ENCODE assay signal across 15 cellular contexts in genomic region chr9:118987167-118987566, GRCh38.
DNase-seq lines count a peak whose midpoint lies in the region; ATAC-seq and TF ChIP-seq lines count a peak whose summit lies in the region.
"Had no signal": no experiment of that assay in that cellular context is flagged by ENCODE, and none has a peak within 500 bp of the region (broad histone marks: within the 10 kb centered on the region; RNA-seq: fewer than 3 reads in every experiment).

No MANE protein-coding gene starts in this region.

- no peak overlapping the region for H3K14ac ChIP-seq in mesenchymal stem cell (ENCODE audit: low read length in 2 of 2)

- H4K20me1 ChIP-seq in MM.1S (ENCODE audit: insufficient read depth, low read length) = no peaks in the 10 kb centered on the region

- intact Hi-C loops in left ventricle myocardium superior (cut with micrococcal nuclease) = no loop called here
- intact Hi-C loops in Right ventricle myocardium inferior (cut with DNase I) = no loop called here
- intact Hi-C loops in left lung (cut with DNase I) = no loop called here

- no peak overlapping the region for H3K23ac ChIP-seq in mesenchymal stem cell (ENCODE audit: low read length in 2 of 2)

- H2AFZ ChIP-seq in MM.1S (ENCODE audit: low read length) (no peak overlapping the region), mesenchymal stem cell (ENCODE audit: low read depth, low read length) (no peak overlapping the region)

- no peaks in the 10 kb centered on the region for H3K79me1 ChIP-seq in mesenchymal stem cell (replicated peaks; ENCODE audit: low read length, poor library complexity, severe bottlenecking)

- H3K36me3 ChIP-seq in MM.1S (replicated peaks; ENCODE audit: insufficient read depth, low read length) = no peaks in the 10 kb centered on the region
- no peaks in the 10 kb centered on the region for H3K36me3 ChIP-seq in left lung
- no peaks in the 10 kb centered on the region for H3K36me3 ChIP-seq in skeletal muscle tissue (ENCODE audit: control insufficient read depth in 3 of 3, insufficient read depth in 3 of 3, low read length in 3 of 3)
- no peaks in the 10 kb centered on the region for H3K36me3 ChIP-seq in mesenchymal stem cell (ENCODE audit: control insufficient read depth in 1 of 2, insufficient read depth in 2 of 2, low read depth in 1 of 2, low read length in 2 of 2)
- H3K36me3 ChIP-seq: BE2C had no signal

- no peaks in the 10 kb centered on the region; the same call in 1 of the 2 replicates for H3F3A ChIP-seq in MM.1S (ENCODE audit: insufficient read depth, low read length)

- no peak overlapping the region for H3K27ac ChIP-seq in MM.1S (ENCODE audit: low read length)
- H3K27ac ChIP-seq in left lung = peak overlapping the region in 1 of 2 donors; percentile 34
- peak overlapping the region; percentile 42 for H3K27ac ChIP-seq in skeletal muscle tissue (ENCODE audit: low read depth, low read length)
- H3K27ac ChIP-seq in mesenchymal stem cell (ENCODE audit: low read length, poor library complexity, severe bottlenecking) = no peak overlapping the region

- no peak overlapping the region for H3K9ac ChIP-seq in MM.1S (ENCODE audit: low read length)
- no peak overlapping the region for H3K9ac ChIP-seq in skeletal muscle tissue (ENCODE audit: low read depth in 1 of 3, low read length in 3 of 3)
- no peak overlapping the region for H3K9ac ChIP-seq in mesenchymal stem cell (ENCODE audit: low read length)

- no peak overlapping the region for H2BK12ac ChIP-seq in mesenchymal stem cell (ENCODE audit: low read length in 2 of 2)

- H3K4me1 ChIP-seq in MM.1S (ENCODE audit: low read length) = peaks cover 16% of the 10 kb centered on the region; the same call in 1 of the 2 replicates
- no peaks in the 10 kb centered on the region for H3K4me1 ChIP-seq in left lung
- peaks cover 3 to 15% (median 9%) of the 10 kb centered on the region in 3 donors for H3K4me1 ChIP-seq in skeletal muscle tissue (ENCODE audit: control insufficient read depth in 3 of 3, insufficient read depth in 3 of 3, low read length in 3 of 3)
- no peaks in the 10 kb centered on the region for H3K4me1 ChIP-seq in mesenchymal stem cell (ENCODE audit: control insufficient read depth, insufficient read depth, low read depth, low read length)
- H3K4me1 ChIP-seq: BE2C had no signal

- no peak for DNase-seq in left ventricle myocardium superior
- no peak for DNase-seq in Right ventricle myocardium inferior (ENCODE audit: missing footprints)
- DNase-seq in MM.1S = peak; percentile 52
- DNase-seq in left lung = no peak
- no peak for DNase-seq in amygdala (lab: John Stamatoyannopoulos, UW)
- no peak for DNase-seq in mesenchymal stem cell
- DNase-seq: ACHN; BE2C; CD4-positive, alpha-beta memory T cell; DMS153; DMS79; GDM1; H9 had no signal

- peak overlapping the region; percentile 40; the same call in 1 of the 2 replicates for H3K4me2 ChIP-seq in MM.1S (ENCODE audit: low read depth, low read length)
- no peak overlapping the region for H3K4me2 ChIP-seq in mesenchymal stem cell (ENCODE audit: low read length, poor library complexity, severe bottlenecking)

- H3K4ac ChIP-seq in mesenchymal stem cell (ENCODE audit: low read depth in 1 of 2, low read length in 2 of 2) = no peak overlapping the region

- H4K91ac ChIP-seq in mesenchymal stem cell (ENCODE audit: low read length) = no peak overlapping the region

- H3K27me3 ChIP-seq in MM.1S (replicated peaks; ENCODE audit: insufficient read depth, low read length) (no peaks in the 10 kb centered on the region), left lung (no peaks in the 10 kb centered on the region), skeletal muscle tissue (ENCODE audit: control insufficient read depth in 3 of 3, insufficient read depth in 3 of 3, low read length in 3 of 3) (no peaks in the 10 kb centered on the region), mesenchymal stem cell (ENCODE audit: control insufficient read depth in 1 of 2, insufficient read depth in 1 of 2, low read length in 2 of 2) (no peaks in the 10 kb centered on the region)
- H3K27me3 ChIP-seq: BE2C had no signal

- 80% methylated on average over 2 of the region's 4 CpGs for WGBS in mesenchymal stem cell

- no peaks in the 10 kb centered on the region for H3K9me2 ChIP-seq in MM.1S (replicated peaks; ENCODE audit: insufficient read depth, low read length)

- no peak overlapping the region for H3K4me3 ChIP-seq in MM.1S (ENCODE audit: low read length)
- no peak overlapping the region for H3K4me3 ChIP-seq in left lung
- peak overlapping the region in 1 of 3 donors; percentile 3 for H3K4me3 ChIP-seq in skeletal muscle tissue (ENCODE audit: low read length in 3 of 3)
- no peak overlapping the region for H3K4me3 ChIP-seq in mesenchymal stem cell (ENCODE audit: insufficient read depth in 1 of 2, low read depth in 1 of 2, low read length in 2 of 2)

- no peak overlapping the region for H2AK5ac ChIP-seq in mesenchymal stem cell (ENCODE audit: low read length, severe bottlenecking)

- no peak overlapping the region for H2BK5ac ChIP-seq in mesenchymal stem cell (ENCODE audit: low read depth, low read length, poor library complexity, severe bottlenecking)

- H3K79me2 ChIP-seq in MM.1S (ENCODE audit: low read length) = no peaks in the 10 kb centered on the region

- no peak overlapping the region for H3K18ac ChIP-seq in mesenchymal stem cell (ENCODE audit: low read depth in 1 of 2, low read length in 2 of 2)

- ATAC-seq in left ventricle myocardium superior = peak; percentile 69
- no peak for ATAC-seq in Right ventricle myocardium inferior
- ATAC-seq in left lung = peak; percentile 82
- no peak for ATAC-seq in HG03460 (IDR thresholded peaks at IDR 0.05; ENCODE audit: unreplicated experiment)

- H2BK120ac ChIP-seq in mesenchymal stem cell (ENCODE audit: low read depth, low read length) = no peak overlapping the region

- H3K9me3 ChIP-seq in MM.1S (replicated peaks; ENCODE audit: insufficient read depth, low read length) = no peaks in the 10 kb centered on the region
- H3K9me3 ChIP-seq in left lung = no peaks in the 10 kb centered on the region
- no peaks in the 10 kb centered on the region for H3K9me3 ChIP-seq in skeletal muscle tissue (ENCODE audit: control insufficient read depth in 3 of 3, low read length in 3 of 3)
- H3K9me3 ChIP-seq in mesenchymal stem cell (ENCODE audit: control insufficient read depth, low read length) = no peaks in the 10 kb centered on the region
- H3K9me3 ChIP-seq: BE2C had no signal

- H4K8ac ChIP-seq in mesenchymal stem cell (ENCODE audit: low read length) = no peak overlapping the region

- TF ChIP-seq CTCF in MM.1S (IDR thresholded peaks at IDR 0.05; ENCODE audit: low read length) (no peak), left lung (IDR thresholded peaks at IDR 0.05) (no peak)

- no peak overlapping the region for H2BK15ac ChIP-seq in mesenchymal stem cell (ENCODE audit: low read depth, poor library complexity, severe bottlenecking)

Comparison
In these comparisons a context has a peak if more than half of its experiments do, and no peak if none do; other contexts are left out.
1. ATAC-seq: peak in left ventricle myocardium superior (single experiment) and left lung (single experiment); none in Right ventricle myocardium inferior (single experiment) and HG03460 (single experiment).